ENCODE assay signal across 19 cellular contexts in the genomic region with DNA sequence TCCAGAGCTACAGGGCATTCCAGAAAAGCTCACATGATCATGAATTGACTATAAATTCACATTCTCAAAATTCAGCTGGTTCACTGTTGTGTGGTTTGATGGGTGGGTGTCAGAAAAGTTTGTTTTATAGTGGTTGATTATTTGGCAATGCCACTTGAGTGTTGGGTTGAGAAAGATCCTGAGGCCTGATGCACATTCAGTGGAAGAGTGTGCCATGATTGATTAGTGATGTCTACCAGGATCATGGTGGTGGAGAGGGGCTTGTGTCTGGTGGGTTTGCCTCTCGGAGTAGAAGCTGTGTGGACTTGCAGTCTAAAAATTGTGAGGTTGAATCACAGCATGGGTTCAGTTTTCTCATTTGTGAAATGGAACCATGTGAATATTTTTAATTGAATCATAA. TPM values are rescaled to one million over a fixed set of nuclear protein-coding genes. Genes with fewer than 3 reads are reported as not detected.
DNase-seq lines count a peak whose midpoint lies in the region; ATAC-seq and TF ChIP-seq lines count a peak whose summit lies in the region.
"Had no signal": no experiment of that assay in that cellular context is flagged by ENCODE, and none has a peak within 500 bp of the region (broad histone marks: within the 10 kb centered on the region; RNA-seq: fewer than 3 reads in every experiment).

No MANE protein-coding gene starts in this region.

- TF ChIP-seq CTCF in GM23338 (conservative IDR thresholded peaks at IDR 0.05; ENCODE audit: low read depth in 2 of 2): no peak
- no peak for TF ChIP-seq CTCF in nephron progenitor cell (IDR thresholded peaks at IDR 0.05)

- no peaks in the 10 kb centered on the region for H3K9me2 ChIP-seq in GM23338 (ENCODE audit: insufficient read depth)

- CTCF ChIA-PET in activated CD4-positive, alpha-beta T cell treated with anti-CD3 and anti-CD28 coated beads, Interleukin-2, amount 10 ng/mL, durations not matched to agents 7 days and 5 days (lab: Charles Lee): interaction anchor here (1.4 to 2.0 kb wide), 2 partner anchors 10 to 39 kb away, joined by 4 to 7 read pairs; no protein-coding TSS in a partner anchor

- H3K36me3 Mint-ChIP-seq in activated CD4-positive, alpha-beta T cell treated with anti-CD3 and anti-CD28 coated beads, Interleukin-2, amount 10 ng/mL, durations not matched to agents 7 days and 5 days (ENCODE audit: low read depth): peaks cover 44% of the 10 kb centered on the region
- H3K36me3 Mint-ChIP-seq in GM23338 (ENCODE audit: low read depth): peaks cover 72% of the 10 kb centered on the region
- H3K36me3 Mint-ChIP-seq in activated T-helper 2 cell treated with anti-CD3 and anti-CD28 coated beads, Interferon-gamma antibody, Interleukin-2, Interleukin-4, amounts not matched to agents 10 μg/mL and 5 μg/mL and 100 μg/mL, durations not matched to agents 14 hours and 24 hours and 36 hours (ENCODE audit: low read depth): peaks cover 69% of the 10 kb centered on the region
- H3K36me3 Mint-ChIP-seq in nephron progenitor cell (ENCODE audit: low read depth): peaks cover 54% of the 10 kb centered on the region

- H3K79me2 ChIP-seq in GM23338 (replicated peaks; ENCODE audit: insufficient read depth): peaks cover 78% of the 10 kb centered on the region

- H3K9me3 Mint-ChIP-seq in activated CD4-positive, alpha-beta T cell treated with anti-CD3 and anti-CD28 coated beads, Interleukin-2, amount 10 ng/mL, durations not matched to agents 7 days and 5 days: no peaks in the 10 kb centered on the region
- H3K9me3 Mint-ChIP-seq in GM23338 (no peaks in the 10 kb centered on the region; the same call in 2 of the 3 replicates), nephron progenitor cell (no peaks in the 10 kb centered on the region)
- no peaks in the 10 kb centered on the region for H3K9me3 Mint-ChIP-seq in activated T-helper 2 cell treated with anti-CD3 and anti-CD28 coated beads, Interferon-gamma antibody, Interleukin-2, Interleukin-4, amounts not matched to agents 10 μg/mL and 5 μg/mL and 100 μg/mL, durations not matched to agents 14 hours and 24 hours and 36 hours
- H3K9me3 Mint-ChIP-seq: dendritic cell treated with granulocyte-macrophage colony-stimulating factor and Interleukin-4, amounts not matched to agents 40 ng/mL and 50 ng/mL, for 4 days had no signal

- no peak overlapping the region for H2AFZ ChIP-seq in GM23338

- H3K36me3 ChIP-seq in GM23338 (ENCODE audit: insufficient read depth): peaks cover 26% of the 10 kb centered on the region
- H3K36me3 ChIP-seq: ovary had no signal

- intact Hi-C loops in activated T-helper 2 cell treated with anti-CD3 and anti-CD28 coated beads, Interferon-gamma antibody, Interleukin-2, Interleukin-4, amounts not matched to agents 10 μg/mL and 5 μg/mL and 100 μg/mL, durations not matched to agents 14 hours and 24 hours and 36 hours (cut with micrococcal nuclease): loop anchor here (5.0 kb wide), 1 partner anchor 416 kb away; no protein-coding TSS in a partner anchor

- peaks cover 7% of the 10 kb centered on the region for H3K4me1 ChIP-seq in GM23338 (ENCODE audit: insufficient read depth)

- no peak overlapping the region for H3K27ac Mint-ChIP-seq in activated CD4-positive, alpha-beta T cell treated with anti-CD3 and anti-CD28 coated beads, Interleukin-2, amount 10 ng/mL, durations not matched to agents 7 days and 5 days
- H3K27ac Mint-ChIP-seq in GM23338 (no peak overlapping the region), nephron progenitor cell (no peak overlapping the region)
- peak overlapping the region; percentile 56 for H3K27ac Mint-ChIP-seq in activated T-helper 2 cell treated with anti-CD3 and anti-CD28 coated beads, Interferon-gamma antibody, Interleukin-2, Interleukin-4, amounts not matched to agents 10 μg/mL and 5 μg/mL and 100 μg/mL, durations not matched to agents 14 hours and 24 hours and 36 hours
- H3K27ac Mint-ChIP-seq: dendritic cell treated with granulocyte-macrophage colony-stimulating factor and Interleukin-4, amounts not matched to agents 40 ng/mL and 50 ng/mL, for 4 days had no signal

- H3K4me3 Mint-ChIP-seq in activated CD4-positive, alpha-beta T cell treated with anti-CD3 and anti-CD28 coated beads, Interleukin-2, amount 10 ng/mL, durations not matched to agents 7 days and 5 days: peak overlapping the region; percentile 5
- H3K4me3 Mint-ChIP-seq in GM23338 (peak overlapping the region; percentile 98; the same call in 2 of the 3 replicates), nephron progenitor cell (peak overlapping the region; percentile 98)
- H3K4me3 Mint-ChIP-seq in activated T-helper 2 cell treated with anti-CD3 and anti-CD28 coated beads, Interferon-gamma antibody, Interleukin-2, Interleukin-4, amounts not matched to agents 10 μg/mL and 5 μg/mL and 100 μg/mL, durations not matched to agents 14 hours and 24 hours and 36 hours (ENCODE audit: low read depth): peak overlapping the region; percentile 68
- H3K4me3 Mint-ChIP-seq: dendritic cell treated with granulocyte-macrophage colony-stimulating factor and Interleukin-4, amounts not matched to agents 40 ng/mL and 50 ng/mL, for 4 days had no signal

- H3K4me3 ChIP-seq in GM23338: no peak overlapping the region
- H3K4me3 ChIP-seq: A549, ovary, tibial nerve had no signal

- H4K20me1 ChIP-seq in GM23338 (replicated peaks; ENCODE audit: insufficient read depth): peaks cover 18% of the 10 kb centered on the region

- no peaks in the 10 kb centered on the region for H3F3A ChIP-seq in GM23338 (replicated peaks; ENCODE audit: low read depth)

- H3K4me2 ChIP-seq in GM23338: no peak overlapping the region

- no peaks in the 10 kb centered on the region for H3K27me3 ChIP-seq in GM23338 (ENCODE audit: insufficient read depth)
- H3K27me3 ChIP-seq: ovary, tibial nerve had no signal

- POLR2A ChIA-PET in activated CD4-positive, alpha-beta T cell treated with anti-CD3 and anti-CD28 coated beads, Interleukin-2, amount 10 ng/mL, durations not matched to agents 7 days and 5 days (lab: Charles Lee): no interaction called here

- DNase-seq in activated CD4-positive, alpha-beta T cell treated with anti-CD3 and anti-CD28 coated beads, Interleukin-2, amount 10 ng/mL, durations not matched to agents 7 days and 5 days: no peak
- no peak for DNase-seq in activated CD4-positive, alpha-beta T cell treated with anti-CD3 and anti-CD28 coated beads for 4 hours
- DNase-seq in GM23338 (ENCODE audit: low spot score) (no peak), nephron progenitor cell (no peak), hypothalamus (lab: John Stamatoyannopoulos, UW) (no peak), Kasumi-1 (lab: John Stamatoyannopoulos, UW) (no peak)
- DNase-seq in activated T-helper 2 cell treated with anti-CD3 and anti-CD28 coated beads, Interferon-gamma antibody, Interleukin-2, Interleukin-4, amounts not matched to agents 10 μg/mL and 5 μg/mL and 100 μg/mL, durations not matched to agents 14 hours and 24 hours and 36 hours (ENCODE audit: low spot score): no peak
- DNase-seq: GOT3; mesendoderm; NCI-H2029 treated with DMSO at 0.1 percent for 48 hours; NCI-H526 treated with DMSO at 0.1 percent for 48 hours; stimulated activated CD4-positive, alpha-beta T cell treated with anti-CD3 and anti-CD28 coated beads, Interleukin-4, amount 100 ng/mL, for 24 hours had no signal

- ATAC-seq in GM23338: no peak
- ATAC-seq in HG03469 (IDR thresholded peaks at IDR 0.05; ENCODE audit: unreplicated experiment): no peak
- ATAC-seq: A549, esophagus mucosa, SK-N-SH treated with all-trans-retinoic acid at 6 μM for 48 hours had no signal

- H3K27me3 Mint-ChIP-seq in activated CD4-positive, alpha-beta T cell treated with anti-CD3 and anti-CD28 coated beads, Interleukin-2, amount 10 ng/mL, durations not matched to agents 7 days and 5 days: no peaks in the 10 kb centered on the region
- H3K27me3 Mint-ChIP-seq in GM23338 (ENCODE audit: insufficient read depth, low read depth, poor library complexity): peaks cover 7% of the 10 kb centered on the region
- H3K27me3 Mint-ChIP-seq in activated T-helper 2 cell treated with anti-CD3 and anti-CD28 coated beads, Interferon-gamma antibody, Interleukin-2, Interleukin-4, amounts not matched to agents 10 μg/mL and 5 μg/mL and 100 μg/mL, durations not matched to agents 14 hours and 24 hours and 36 hours (ENCODE audit: low read depth): no peaks in the 10 kb centered on the region
- H3K27me3 Mint-ChIP-seq in nephron progenitor cell (ENCODE audit: low read depth, poor library complexity): no peaks in the 10 kb centered on the region
- H3K27me3 Mint-ChIP-seq: dendritic cell treated with granulocyte-macrophage colony-stimulating factor and Interleukin-4, amounts not matched to agents 40 ng/mL and 50 ng/mL, for 4 days had no signal

- H3K4me1 Mint-ChIP-seq in activated CD4-positive, alpha-beta T cell treated with anti-CD3 and anti-CD28 coated beads, Interleukin-2, amount 10 ng/mL, durations not matched to agents 7 days and 5 days: peaks cover 45% of the 10 kb centered on the region
- H3K4me1 Mint-ChIP-seq in GM23338 (peaks cover 20% of the 10 kb centered on the region), nephron progenitor cell (peaks cover 44% of the 10 kb centered on the region)
- H3K4me1 Mint-ChIP-seq in activated T-helper 2 cell treated with anti-CD3 and anti-CD28 coated beads, Interferon-gamma antibody, Interleukin-2, Interleukin-4, amounts not matched to agents 10 μg/mL and 5 μg/mL and 100 μg/mL, durations not matched to agents 14 hours and 24 hours and 36 hours (ENCODE audit: low read depth): peaks cover 28% of the 10 kb centered on the region

- H3K27ac ChIP-seq in GM23338 (ENCODE audit: low read depth): no peak overlapping the region
- H3K27ac ChIP-seq: A549, ovary, tibial nerve had no signal

TF ChIP-seq in GM23338, 12 proteins besides CTCF, POLR2A, EP300 and RAD21 (continues in another document):
- no peak for TF ChIP-seq EZH2phosphoT487 (IDR thresholded peaks at IDR 0.05; ENCODE audit: unreplicated experiment)
- TF ChIP-seq STAT1 (IDR thresholded peaks at IDR 0.05; ENCODE audit: unreplicated experiment): no peak
- TF ChIP-seq EZH2 (IDR thresholded peaks at IDR 0.05; ENCODE audit: low read depth, unreplicated experiment): no peak
- TF ChIP-seq POLR2AphosphoS5 (IDR thresholded peaks at IDR 0.05; ENCODE audit: low read depth): no peak

RNA-seq across cellular contexts. Expression of gene NDUFS6, which starts 2.0 kb away (rescaled TPM):
- 10 to 100 TPM; 20.8 to 31.7 TPM for total RNA-seq in activated CD4-positive, alpha-beta T cell treated with anti-CD3 and anti-CD28 coated beads, Interleukin-2, amount 10 ng/mL, durations not matched to agents 7 days and 5 days
- 82.1 and 94.8 TPM in 2 replicates for total RNA-seq in GM23338 (2014; rRNA removed; shearing (Covaris generic))
- polyA plus RNA-seq in GM23338 (2016; fragmentation: Nextera tagmentation; extraction: Ambion mirVana): 279 and 289 TPM in 2 replicates
- 31.6 and 39.9 TPM in 2 replicates for total RNA-seq in activated T-helper 2 cell treated with anti-CD3 and anti-CD28 coated beads, Interferon-gamma antibody, Interleukin-2, Interleukin-4, amounts not matched to agents 10 μg/mL and 5 μg/mL and 100 μg/mL, durations not matched to agents 14 hours and 24 hours and 36 hours

RNA-seq across cellular contexts. Expression of gene MRPL36, which starts 3.6 kb away (rescaled TPM):
- total RNA-seq in activated CD4-positive, alpha-beta T cell treated with anti-CD3 and anti-CD28 coated beads, Interleukin-2, amount 10 ng/mL, durations not matched to agents 7 days and 5 days: 10 to 100 TPM; 41.5 to 46.9 TPM
- 47.5 and 79.9 TPM in 2 replicates for total RNA-seq in GM23338 (2014; rRNA removed; shearing (Covaris generic))
- polyA plus RNA-seq in GM23338 (2016; fragmentation: Nextera tagmentation; extraction: Ambion mirVana): 143 and 149 TPM in 2 replicates
- 96.1 and 96.4 TPM in 2 replicates for total RNA-seq in activated T-helper 2 cell treated with anti-CD3 and anti-CD28 coated beads, Interferon-gamma antibody, Interleukin-2, Interleukin-4, amounts not matched to agents 10 μg/mL and 5 μg/mL and 100 μg/mL, durations not matched to agents 14 hours and 24 hours and 36 hours

Comparison
In these comparisons a context has a peak if more than half of its experiments do, and no peak if none do; other contexts are left out.
1. H3K4me3 Mint-ChIP-seq: peak in every context shown above with its lines; median percentile 98 in GM23338; 98 in nephron progenitor cell; 68 in activated T-helper 2 cell treated with anti-CD3 and anti-CD28 coated beads, Interferon-gamma antibody, Interleukin-2, Interleukin-4, amounts not matched to agents 10 μg/mL and 5 μg/mL and 100 μg/mL, durations not matched to agents 14 hours and 24 hours and 36 hours; 5 in activated CD4-positive, alpha-beta T cell treated with anti-CD3 and anti-CD28 coated beads, Interleukin-2, amount 10 ng/mL, durations not matched to agents 7 days and 5 days.